In the genomic region with DNA sequence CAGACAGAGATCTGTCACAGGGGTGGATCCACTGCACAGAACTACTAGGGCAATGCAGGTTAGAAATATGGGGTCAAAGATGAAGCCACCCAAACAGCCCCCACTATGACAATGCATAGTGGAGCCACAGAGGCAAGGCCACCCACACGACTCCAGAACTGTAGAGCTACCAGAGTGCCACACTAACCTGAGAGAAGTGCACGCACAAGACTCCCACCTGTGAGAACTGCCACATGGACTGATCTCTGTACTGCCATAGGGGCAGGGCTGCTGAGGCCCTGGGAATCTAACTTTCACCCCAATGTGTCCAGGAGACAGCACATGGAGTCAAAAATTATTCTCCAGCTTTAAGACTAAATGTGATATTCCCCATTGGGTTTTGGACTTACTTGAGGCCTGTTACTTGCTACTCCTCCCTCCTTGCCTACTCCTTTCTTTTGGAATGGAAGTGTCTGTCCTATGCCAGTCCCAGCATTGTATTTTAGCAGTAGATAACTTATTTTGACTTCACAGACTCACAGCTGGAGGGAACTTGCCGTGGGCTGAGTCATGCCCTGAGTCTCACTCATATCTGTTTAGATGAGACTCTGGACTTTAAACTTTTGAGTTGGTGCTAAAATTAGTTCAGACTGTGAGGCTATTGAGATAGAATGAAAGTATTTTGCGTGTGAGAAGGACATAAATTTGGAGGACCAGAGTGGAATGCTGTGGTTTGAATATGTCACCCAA, we compare ENCODE assay signal across 12 cellular contexts.
A peak's percentile ranks its signal among the peaks of the same experiment; 100 is the strongest.
DNase-seq lines count a peak whose midpoint lies in the region; ATAC-seq and TF ChIP-seq lines count a peak whose summit lies in the region.
"Had no signal": no experiment of that assay in that cellular context is flagged by ENCODE, and none has a peak within 500 bp of the region (broad histone marks: within the 10 kb centered on the region; RNA-seq: fewer than 3 reads in every experiment).

No MANE protein-coding gene starts in this region.

- H2AFZ ChIP-seq in fibroblast of lung (ENCODE audit: low read length): no peak overlapping the region

- peak; percentile 56 for ATAC-seq in HG02571 (IDR thresholded peaks at IDR 0.05; ENCODE audit: unreplicated experiment)
- ATAC-seq: body of pancreas had no signal

- POLR2A ChIA-PET in HEK293T (lab: Yijun Ruan, JAX): interaction anchor here (1.0 kb wide), 1 partner anchor 12 kb away, joined by 3 read pairs; no protein-coding TSS in a partner anchor

- H3K4me1 ChIP-seq in fibroblast of lung (ENCODE audit: control insufficient read depth, extremely low read depth, insufficient read depth, low read length): peaks cover 4% of the 10 kb centered on the region
- H3K4me1 ChIP-seq: body of pancreas had no signal

- no peak overlapping the region for H3K4me3 Mint-ChIP-seq in CD14-positive monocyte
- H3K4me3 Mint-ChIP-seq: mesothelial cell of epicardium had no signal

- no peak overlapping the region for H3K9ac ChIP-seq in fibroblast of lung (ENCODE audit: insufficient read depth, low read length)

- H3K27me3 ChIP-seq in fibroblast of lung (ENCODE audit: control insufficient read depth, insufficient read depth, low read length) (no peaks in the 10 kb centered on the region), dorsolateral prefrontal cortex (peaks cover 0 to 6% (median 0%) of the 10 kb centered on the region in 45 donors)
- H3K27me3 ChIP-seq: body of pancreas had no signal

- CTCF ChIA-PET in HEK293T (lab: Yijun Ruan, JAX): no interaction called here

- intact Hi-C loops in dorsolateral prefrontal cortex (cut with DNase I) (no loop called here), CD14-positive monocyte (cut with micrococcal nuclease) (no loop called here)

- no peaks in the 10 kb centered on the region for H3K79me2 ChIP-seq in fibroblast of lung (ENCODE audit: control insufficient read depth, insufficient read depth, low read length)

- H3K27me3 Mint-ChIP-seq in CD14-positive monocyte (ENCODE audit: low read depth in 3 of 3): no peaks in the 10 kb centered on the region

- DNase-seq in A172 (ENCODE audit: low spot score) (peak; percentile 60), MV-4-11 (lab: John Stamatoyannopoulos, UW) (peak; percentile 75), fibroblast of lung (ENCODE audit: low read depth in 2 of 2) (peak; percentile 59 to 89), dorsolateral prefrontal cortex (no peak), HEK293T (ENCODE audit: extremely low spot score) (no peak), GF-D8 (lab: John Stamatoyannopoulos, UW) (no peak), CD14-positive monocyte (ENCODE audit: low spot score) (no peak)
- DNase-seq: body of pancreas, glutamatergic neuron had no signal

- no peak overlapping the region for H3K27ac Mint-ChIP-seq in CD14-positive monocyte
- H3K27ac Mint-ChIP-seq: mesothelial cell of epicardium had no signal

- no peaks in the 10 kb centered on the region for H3K36me3 ChIP-seq in fibroblast of lung (ENCODE audit: control insufficient read depth, insufficient read depth, low read length)

- H3K9me3 Mint-ChIP-seq in CD14-positive monocyte: peaks cover 0 to 2% (median 0%) of the 10 kb centered on the region in 7 donors
- H3K9me3 Mint-ChIP-seq: mesothelial cell of epicardium had no signal

- no peaks in the 10 kb centered on the region for H3K9me3 ChIP-seq in fibroblast of lung (ENCODE audit: control insufficient read depth, insufficient read depth, low read depth, low read length)
- H3K9me3 ChIP-seq: body of pancreas had no signal

- no peaks in the 10 kb centered on the region for H4K20me1 ChIP-seq in fibroblast of lung (ENCODE audit: control insufficient read depth, extremely low read depth, insufficient read depth, low read length)

- no peaks in the 10 kb centered on the region for H3K4me1 Mint-ChIP-seq in CD14-positive monocyte

- TF ChIP-seq CTCF in fibroblast of lung (conservative IDR thresholded peaks at IDR 0.05 in 1 of 2, IDR thresholded peaks at IDR 0.05 in 1 of 2; ENCODE audit: low read depth in 1 of 2, low read length in 2 of 2) (no peak), dorsolateral prefrontal cortex (IDR thresholded peaks at IDR 0.05 in 54 of 56, conservative IDR thresholded peaks at IDR 0.05 in 2 of 56; ENCODE audit: low read depth in 1 of 56, partially characterized antibody in 56 of 56) (no peak), CD14-positive monocyte (IDR thresholded peaks at IDR 0.05) (no peak)

- no peak overlapping the region for H3K4me2 ChIP-seq in fibroblast of lung (ENCODE audit: extremely low read depth, insufficient read depth, low read length)

- H3K27ac ChIP-seq in fibroblast of lung (ENCODE audit: insufficient read depth, low read length) (no peak overlapping the region), dorsolateral prefrontal cortex (no peak overlapping the region)
- H3K27ac ChIP-seq: body of pancreas, skin epidermis had no signal

- H3K4me3 ChIP-seq in fibroblast of lung (replicated peaks in 1 of 4; ENCODE audit: control extremely low read depth in 1 of 4, insufficient read depth in 1 of 4, low read depth in 3 of 4, low read length in 4 of 4) (no peak overlapping the region), dorsolateral prefrontal cortex (no peak overlapping the region)
- H3K4me3 ChIP-seq: body of pancreas, skin epidermis had no signal

- H3K36me3 Mint-ChIP-seq in CD14-positive monocyte: no peaks in the 10 kb centered on the region
- H3K36me3 Mint-ChIP-seq: mesothelial cell of epicardium had no signal

TF ChIP-seq in HEK293T, 16 proteins besides CTCF, POLR2A, EP300 and RAD21:
- TF ChIP-seq HDGF (IDR thresholded peaks at IDR 0.05; ENCODE audit: borderline replicate concordance) (no peak), SUZ12 (IDR thresholded peaks at IDR 0.05) (no peak), SP1 (IDR thresholded peaks at IDR 0.05) (no peak)

Comparison
In these comparisons a context has a peak if more than half of its experiments do, and no peak if none do; other contexts are left out.
1. DNase-seq: peak in A172 (single experiment), MV-4-11 (single experiment) and fibroblast of lung (2 of 2); none in dorsolateral prefrontal cortex (0 of 10), HEK293T (single experiment), GF-D8 (single experiment) and CD14-positive monocyte (single experiment).